In the genomic region with DNA sequence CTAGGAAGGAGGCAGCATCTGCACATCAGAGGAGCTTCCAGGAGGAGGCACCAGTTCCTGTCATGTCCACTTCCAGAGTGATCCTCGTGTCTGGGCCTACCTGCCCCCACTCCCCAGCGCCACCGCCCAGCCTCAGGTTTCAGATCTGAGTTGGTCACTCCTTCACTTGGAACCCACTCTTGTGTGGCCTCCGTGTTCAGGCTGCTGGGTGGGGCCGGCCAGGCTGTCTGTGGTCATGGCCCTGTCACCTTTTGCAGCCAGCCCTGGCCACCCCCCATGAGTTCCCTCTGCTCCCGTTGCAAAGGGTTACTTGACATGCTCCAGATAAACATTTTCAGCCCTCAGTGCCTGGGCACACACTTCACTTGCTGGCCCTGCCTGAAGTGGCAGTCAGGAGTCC, we compare ENCODE assay signal across 29 cellular contexts. TPM values are rescaled to one million over a fixed set of nuclear protein-coding genes. Genes with fewer than 3 reads are reported as not detected.
"Had no signal": no experiment of that assay in that cellular context is flagged by ENCODE, and none has a peak within 500 bp of the region (broad histone marks: within the 10 kb centered on the region; RNA-seq: fewer than 3 reads in every experiment).

No MANE protein-coding gene starts in this region.

- H3K4me3 ChIP-seq: esophagus squamous epithelium, smooth muscle cell, stomach, thyroid gland had no signal

- H3K4me3 Mint-ChIP-seq: central memory CD8-positive, alpha-beta T cell; effector memory CD8-positive, alpha-beta T cell; naive B cell; natural killer cell treated with Interleukin-12 subunit alpha and Interleukin-12 subunit beta and Interleukin-15 and Interleukin-18, amount 100 ng/mL, for 72 hours; neural crest cell had no signal

- H3K27ac ChIP-seq: esophagus squamous epithelium, neutrophil, parathyroid adenoma, stomach, thyroid gland had no signal

- H3K4me1 ChIP-seq: esophagus squamous epithelium, parathyroid adenoma, stomach, thyroid gland had no signal

- H3K36me3 ChIP-seq: esophagus squamous epithelium, neutrophil, stomach, thyroid gland had no signal

- H3K36me3 Mint-ChIP-seq: naive B cell; natural killer cell treated with Interleukin-12 subunit alpha and Interleukin-12 subunit beta and Interleukin-15 and Interleukin-18, amount 100 ng/mL, for 72 hours had no signal

- H3K27ac Mint-ChIP-seq: natural killer cell treated with Interleukin-12 subunit alpha and Interleukin-12 subunit beta and Interleukin-15 and Interleukin-18, amount 100 ng/mL, for 72 hours; progenitor cell of endocrine pancreas had no signal

- H3K9me3 Mint-ChIP-seq: central memory CD8-positive, alpha-beta T cell; effector memory CD8-positive, alpha-beta T cell; naive B cell; natural killer cell treated with Interleukin-12 subunit alpha and Interleukin-12 subunit beta and Interleukin-15 and Interleukin-18, amount 100 ng/mL, for 72 hours; neural crest cell had no signal

- DNase-seq: cortex of kidney; effector memory CD8-positive, alpha-beta T cell; erythroblast; esophagus squamous epithelium; foreskin melanocyte; naive B cell; stimulated activated CD4-positive, alpha-beta T cell treated with anti-CD3 and anti-CD28 coated beads, Interleukin-12 subunit alpha, Interleukin-12 subunit beta, amount 100 ng/mL, for 4 hours; stimulated activated CD4-positive, alpha-beta T cell treated with anti-CD3 and anti-CD28 coated beads, Interleukin-1b, Interleukin-23, amount 100 ng/mL, for 48 hours; stimulated activated CD4-positive, alpha-beta T cell treated with anti-CD3 and anti-CD28 coated beads, Interleukin-4, amount 100 ng/mL, for 1 hour; stimulated activated CD8-positive, alpha-beta memory T cell treated with anti-CD3 and anti-CD28 coated beads, Interleukin-4, amount 100 ng/mL, for 48 hours; stimulated activated naive CD4-positive, alpha-beta T cell treated with Interleukin-2 at 50 U/mL for 16 hours; stomach; thyroid gland; trophoblast cell had no signal

- H3K4me1 Mint-ChIP-seq: central memory CD8-positive, alpha-beta T cell; naive B cell had no signal

- H3K9me3 ChIP-seq: esophagus squamous epithelium, neutrophil, stomach, thyroid gland had no signal

- H2AFZ ChIP-seq: parathyroid adenoma had no signal

- ATAC-seq: effector memory CD8-positive, alpha-beta T cell; natural killer cell treated with Interleukin-12 subunit alpha and Interleukin-12 subunit beta and Interleukin-15 and Interleukin-18, amount 100 ng/mL, for 72 hours; sciatic nerve had no signal

- H3K4me2 ChIP-seq: smooth muscle cell had no signal

- H3K27me3 ChIP-seq: thyroid gland had no signal

- H3K79me2 ChIP-seq: parathyroid adenoma had no signal

RNA-seq across cellular contexts. Expression of gene SPPL2C, which starts 26.6 kb away (rescaled TPM):
- total RNA-seq: dermis microvascular lymphatic vessel endothelial cell; esophagus squamous epithelium; liver; mesenteric fat pad; mononuclear cell; natural killer cell treated with Interleukin-12 subunit alpha and Interleukin-12 subunit beta and Interleukin-15 and Interleukin-18, amount 100 ng/mL, for 72 hours; neural crest cell; omental fat pad; progenitor cell of endocrine pancreas; sciatic nerve; smooth muscle cell; stomach; subcutaneous adipose tissue had no signal
- polyA plus RNA-seq: keratinocyte, liver, smooth muscle cell, stomach had no signal

RNA-seq across cellular contexts. Expression of gene CRHR1, which starts 33.9 kb away (rescaled TPM):
- total RNA-seq: dermis microvascular lymphatic vessel endothelial cell; esophagus squamous epithelium; liver; mesenteric fat pad; mononuclear cell; natural killer cell treated with Interleukin-12 subunit alpha and Interleukin-12 subunit beta and Interleukin-15 and Interleukin-18, amount 100 ng/mL, for 72 hours; omental fat pad; progenitor cell of endocrine pancreas; stomach; thyroid gland had no signal
- polyA plus RNA-seq: keratinocyte, liver, smooth muscle cell, stomach had no signal
